ENCODE assay signal across 1 cellular context in the genomic region with DNA sequence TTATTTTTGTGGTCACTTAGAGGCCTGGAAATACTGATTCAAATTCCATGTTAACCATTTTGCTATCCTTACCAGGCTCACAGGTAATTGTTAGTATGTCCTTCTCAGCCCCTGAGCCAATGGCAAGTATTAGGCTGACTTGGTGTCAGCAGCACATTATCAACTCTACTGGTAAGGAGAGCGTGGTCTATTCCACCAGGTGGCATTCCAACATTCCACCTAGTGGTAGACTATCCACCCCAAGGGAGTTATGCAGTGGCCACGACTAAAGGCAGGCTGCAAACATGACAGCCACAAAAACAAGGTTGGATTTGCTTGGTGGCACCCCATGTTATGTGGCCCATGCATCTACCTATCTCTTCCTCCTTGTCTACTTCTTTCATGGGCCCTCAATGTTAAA.
TF ChIP-seq lines count a peak whose summit lies in the region.

No MANE protein-coding gene starts in this region.

TF ChIP-seq in HepG2, 621 proteins besides CTCF, POLR2A, EP300 and RAD21 (continued from another document and continues in another):
- TF ChIP-seq, protein P1, sequence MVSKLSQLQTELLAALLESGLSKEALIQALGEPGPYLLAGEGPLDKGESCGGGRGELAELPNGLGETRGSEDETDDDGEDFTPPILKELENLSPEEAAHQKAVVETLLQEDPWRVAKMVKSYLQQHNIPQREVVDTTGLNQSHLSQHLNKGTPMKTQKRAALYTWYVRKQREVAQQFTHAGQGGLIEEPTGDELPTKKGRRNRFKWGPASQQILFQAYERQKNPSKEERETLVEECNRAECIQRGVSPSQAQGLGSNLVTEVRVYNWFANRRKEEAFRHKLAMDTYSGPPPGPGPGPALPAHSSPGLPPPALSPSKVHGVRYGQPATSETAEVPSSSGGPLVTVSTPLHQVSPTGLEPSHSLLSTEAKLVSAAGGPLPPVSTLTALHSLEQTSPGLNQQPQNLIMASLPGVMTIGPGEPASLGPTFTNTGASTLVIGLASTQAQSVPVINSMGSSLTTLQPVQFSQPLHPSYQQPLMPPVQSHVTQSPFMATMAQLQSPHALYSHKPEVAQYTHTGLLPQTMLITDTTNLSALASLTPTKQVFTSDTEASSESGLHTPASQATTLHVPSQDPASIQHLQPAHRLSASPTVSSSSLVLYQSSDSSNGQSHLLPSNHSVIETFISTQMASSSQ (IDR thresholded peaks at IDR 0.05; ENCODE audit: low read depth) = no peak
- TF ChIP-seq, protein P1 (CRISPR knock-in tag; IDR thresholded peaks at IDR 0.05; ENCODE audit: borderline replicate concordance) = no peak
- TF ChIP-seq ZNF644 (CRISPR knock-in tag; IDR thresholded peaks at IDR 0.05; ENCODE audit: low read depth) (peak; percentile 94), ZNF556 (CRISPR knock-in tag; IDR thresholded peaks at IDR 0.05; ENCODE audit: borderline replicate concordance) (no peak), MXI1 (IDR thresholded peaks at IDR 0.05; ENCODE audit: borderline replicate concordance, low read depth, low read length) (no peak), ELF1 (CRISPR knock-in tag; IDR thresholded peaks at IDR 0.05) (peak; percentile 23; the same call in 1 of the 2 replicates), ZNF589 (CRISPR knock-in tag; conservative IDR thresholded peaks at IDR 0.05) (no peak), RXRB (CRISPR knock-in tag; IDR thresholded peaks at IDR 0.05; ENCODE audit: borderline replicate concordance) (peak; percentile 26; the same call in 1 of the 2 replicates), HMG20A (CRISPR knock-in tag; IDR thresholded peaks at IDR 0.05; ENCODE audit: borderline replicate concordance) (no peak; the same call in 1 of the 2 replicates), ZNF136 (CRISPR knock-in tag; IDR thresholded peaks at IDR 0.05; ENCODE audit: low read depth) (0 out of 2 replicates have a peak, but pooled peaks have one; percentile 45), MIER3 (CRISPR knock-in tag; IDR thresholded peaks at IDR 0.05; ENCODE audit: borderline replicate concordance) (0 out of 2 replicates have a peak, but pooled peaks have one; percentile 42), ZNF563 (CRISPR knock-in tag; IDR thresholded peaks at IDR 0.05) (no peak), REXO4 (CRISPR knock-in tag; IDR thresholded peaks at IDR 0.05; ENCODE audit: borderline replicate concordance) (no peak), TEAD3 (CRISPR knock-in tag; optimal IDR thresholded peaks at IDR 0.05; ENCODE audit: borderline replicate concordance) (peak; percentile 97), CBX5 (CRISPR knock-in tag; IDR thresholded peaks at IDR 0.05; ENCODE audit: borderline replicate concordance) (0 out of 2 replicates have a peak, but pooled peaks have one; percentile 64), SALL1 (CRISPR knock-in tag; IDR thresholded peaks at IDR 0.05) (peak; percentile 55), ZNF331 (CRISPR knock-in tag; IDR thresholded peaks at IDR 0.05) (peak; percentile 65; the same call in 1 of the 2 replicates), ZNF577 (CRISPR knock-in tag; IDR thresholded peaks at IDR 0.05; ENCODE audit: borderline replicate concordance, low read depth) (no peak), ZKSCAN8 (CRISPR knock-in tag; IDR thresholded peaks at IDR 0.05; ENCODE audit: borderline replicate concordance) (peak; percentile 69; the same call in 1 of the 2 replicates), CCDC6 (CRISPR knock-in tag; IDR thresholded peaks at IDR 0.05) (no peak), IKZF1 (IDR thresholded peaks at IDR 0.05) (no peak), ZMYM4 (CRISPR knock-in tag; IDR thresholded peaks at IDR 0.05) (peak; percentile 36; the same call in 1 of the 2 replicates), SUZ12 (IDR thresholded peaks at IDR 0.05; ENCODE audit: low read depth, low read length) (no peak), SP5 (CRISPR knock-in tag; IDR thresholded peaks at IDR 0.05; ENCODE audit: borderline replicate concordance, low read depth) (0 out of 2 replicates have a peak, but pooled peaks have one; percentile 20), KDM2A (CRISPR knock-in tag; IDR thresholded peaks at IDR 0.05; ENCODE audit: borderline replicate concordance, low read depth) (peak; percentile 50; the same call in 1 of the 2 replicates), ARHGAP35 (CRISPR knock-in tag; IDR thresholded peaks at IDR 0.05; ENCODE audit: borderline replicate concordance) (no peak), ZNF546 (CRISPR knock-in tag; conservative IDR thresholded peaks at IDR 0.05) (no peak), SMARCE1 (IDR thresholded peaks at IDR 0.05; ENCODE audit: borderline replicate concordance) (no peak), IRX3 (CRISPR knock-in tag; IDR thresholded peaks at IDR 0.05; ENCODE audit: borderline replicate concordance, low read depth) (no peak), AHR (CRISPR knock-in tag; IDR thresholded peaks at IDR 0.05) (no peak), SMYD3 (CRISPR knock-in tag; IDR thresholded peaks at IDR 0.05) (no peak), STAG1 (CRISPR knock-in tag; IDR thresholded peaks at IDR 0.05) (peak; percentile 89), FOXA3 (CRISPR knock-in tag; IDR thresholded peaks at IDR 0.05) (0 out of 2 replicates have a peak, but pooled peaks have one; percentile 38), KLF16 (CRISPR knock-in tag; IDR thresholded peaks at IDR 0.05) (peak in 1 of 2 experiments; percentile 49; a peak in 1 of 4 replicates), RFXANK (CRISPR knock-in tag; IDR thresholded peaks at IDR 0.05) (no peak), TAF1 (CRISPR knock-in tag; IDR thresholded peaks at IDR 0.05) (no peak), TOPORS (CRISPR knock-in tag; IDR thresholded peaks at IDR 0.05) (no peak), ASH2L (IDR thresholded peaks at IDR 0.05; ENCODE audit: insufficient read length, low read depth, low read length) (peak; percentile 22)
- TF ChIP-seq, protein P2, sequence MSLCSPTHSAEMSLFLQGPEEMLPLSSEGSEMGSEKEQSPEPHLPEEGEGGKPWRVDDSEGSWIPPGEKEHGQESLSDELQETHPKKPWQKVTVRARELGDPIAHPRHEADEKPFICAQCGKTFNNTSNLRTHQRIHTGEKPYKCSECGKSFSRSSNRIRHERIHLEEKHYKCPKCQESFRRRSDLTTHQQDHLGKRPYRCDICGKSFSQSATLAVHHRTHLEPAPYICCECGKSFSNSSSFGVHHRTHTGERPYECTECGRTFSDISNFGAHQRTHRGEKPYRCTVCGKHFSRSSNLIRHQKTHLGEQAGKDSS (CRISPR knock-in tag; IDR thresholded peaks at IDR 0.05; ENCODE audit: borderline replicate concordance, low read depth) = peak; percentile 66; the same call in 1 of the 2 replicates
- TF ChIP-seq, protein P3, sequence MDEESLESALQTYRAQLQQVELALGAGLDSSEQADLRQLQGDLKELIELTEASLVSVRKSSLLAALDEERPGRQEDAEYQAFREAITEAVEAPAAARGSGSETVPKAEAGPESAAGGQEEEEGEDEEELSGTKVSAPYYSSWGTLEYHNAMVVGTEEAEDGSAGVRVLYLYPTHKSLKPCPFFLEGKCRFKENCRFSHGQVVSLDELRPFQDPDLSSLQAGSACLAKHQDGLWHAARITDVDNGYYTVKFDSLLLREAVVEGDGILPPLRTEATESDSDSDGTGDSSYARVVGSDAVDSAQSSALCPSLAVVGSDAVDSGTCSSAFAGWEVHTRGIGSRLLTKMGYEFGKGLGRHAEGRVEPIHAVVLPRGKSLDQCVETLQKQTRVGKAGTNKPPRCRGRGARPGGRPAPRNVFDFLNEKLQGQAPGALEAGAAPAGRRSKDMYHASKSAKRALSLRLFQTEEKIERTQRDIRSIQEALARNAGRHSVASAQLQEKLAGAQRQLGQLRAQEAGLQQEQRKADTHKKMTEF (CRISPR knock-in tag; IDR thresholded peaks at IDR 0.05) = 0 out of 2 replicates have a peak, but pooled peaks have one; percentile 32
- TF ChIP-seq, protein P4, sequence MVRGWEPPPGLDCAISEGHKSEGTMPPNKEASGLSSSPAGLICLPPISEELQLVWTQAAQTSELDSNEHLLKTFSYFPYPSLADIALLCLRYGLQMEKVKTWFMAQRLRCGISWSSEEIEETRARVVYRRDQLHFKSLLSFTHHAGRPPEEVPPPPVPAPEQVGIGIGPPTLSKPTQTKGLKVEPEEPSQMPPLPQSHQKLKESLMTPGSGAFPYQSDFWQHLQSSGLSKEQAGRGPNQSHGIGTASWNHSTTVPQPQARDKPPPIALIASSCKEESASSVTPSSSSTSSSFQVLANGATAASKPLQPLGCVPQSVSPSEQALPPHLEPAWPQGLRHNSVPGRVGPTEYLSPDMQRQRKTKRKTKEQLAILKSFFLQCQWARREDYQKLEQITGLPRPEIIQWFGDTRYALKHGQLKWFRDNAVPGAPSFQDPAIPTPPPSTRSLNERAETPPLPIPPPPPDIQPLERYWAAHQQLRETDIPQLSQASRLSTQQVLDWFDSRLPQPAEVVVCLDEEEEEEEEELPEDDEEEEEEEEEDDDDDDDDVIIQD (CRISPR knock-in tag; IDR thresholded peaks at IDR 0.05; ENCODE audit: low read depth) = 0 out of 2 replicates have a peak, but pooled peaks have one; percentile 55
- TF ChIP-seq, protein P5, sequence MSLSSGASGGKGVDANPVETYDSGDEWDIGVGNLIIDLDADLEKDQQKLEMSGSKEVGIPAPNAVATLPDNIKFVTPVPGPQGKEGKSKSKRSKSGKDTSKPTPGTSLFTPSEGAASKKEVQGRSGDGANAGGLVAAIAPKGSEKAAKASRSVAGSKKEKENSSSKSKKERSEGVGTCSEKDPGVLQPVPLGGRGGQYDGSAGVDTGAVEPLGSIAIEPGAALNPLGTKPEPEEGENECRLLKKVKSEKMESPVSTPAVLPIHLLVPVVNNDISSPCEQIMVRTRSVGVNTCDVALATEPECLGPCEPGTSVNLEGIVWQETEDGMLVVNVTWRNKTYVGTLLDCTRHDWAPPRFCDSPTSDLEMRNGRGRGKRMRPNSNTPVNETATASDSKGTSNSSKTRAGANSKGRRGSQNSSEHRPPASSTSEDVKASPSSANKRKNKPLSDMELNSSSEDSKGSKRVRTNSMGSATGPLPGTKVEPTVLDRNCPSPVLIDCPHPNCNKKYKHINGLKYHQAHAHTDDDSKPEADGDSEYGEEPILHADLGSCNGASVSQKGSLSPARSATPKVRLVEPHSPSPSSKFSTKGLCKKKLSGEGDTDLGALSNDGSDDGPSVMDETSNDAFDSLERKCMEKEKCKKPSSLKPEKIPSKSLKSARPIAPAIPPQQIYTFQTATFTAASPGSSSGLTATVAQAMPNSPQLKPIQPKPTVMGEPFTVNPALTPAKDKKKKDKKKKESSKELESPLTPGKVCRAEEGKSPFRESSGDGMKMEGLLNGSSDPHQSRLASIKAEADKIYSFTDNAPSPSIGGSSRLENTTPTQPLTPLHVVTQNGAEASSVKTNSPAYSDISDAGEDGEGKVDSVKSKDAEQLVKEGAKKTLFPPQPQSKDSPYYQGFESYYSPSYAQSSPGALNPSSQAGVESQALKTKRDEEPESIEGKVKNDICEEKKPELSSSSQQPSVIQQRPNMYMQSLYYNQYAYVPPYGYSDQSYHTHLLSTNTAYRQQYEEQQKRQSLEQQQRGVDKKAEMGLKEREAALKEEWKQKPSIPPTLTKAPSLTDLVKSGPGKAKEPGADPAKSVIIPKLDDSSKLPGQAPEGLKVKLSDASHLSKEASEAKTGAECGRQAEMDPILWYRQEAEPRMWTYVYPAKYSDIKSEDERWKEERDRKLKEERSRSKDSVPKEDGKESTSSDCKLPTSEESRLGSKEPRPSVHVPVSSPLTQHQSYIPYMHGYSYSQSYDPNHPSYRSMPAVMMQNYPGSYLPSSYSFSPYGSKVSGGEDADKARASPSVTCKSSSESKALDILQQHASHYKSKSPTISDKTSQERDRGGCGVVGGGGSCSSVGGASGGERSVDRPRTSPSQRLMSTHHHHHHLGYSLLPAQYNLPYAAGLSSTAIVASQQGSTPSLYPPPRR (CRISPR knock-in tag; IDR thresholded peaks at IDR 0.05; ENCODE audit: borderline replicate concordance) = no peak
- TF ChIP-seq, protein P6, sequence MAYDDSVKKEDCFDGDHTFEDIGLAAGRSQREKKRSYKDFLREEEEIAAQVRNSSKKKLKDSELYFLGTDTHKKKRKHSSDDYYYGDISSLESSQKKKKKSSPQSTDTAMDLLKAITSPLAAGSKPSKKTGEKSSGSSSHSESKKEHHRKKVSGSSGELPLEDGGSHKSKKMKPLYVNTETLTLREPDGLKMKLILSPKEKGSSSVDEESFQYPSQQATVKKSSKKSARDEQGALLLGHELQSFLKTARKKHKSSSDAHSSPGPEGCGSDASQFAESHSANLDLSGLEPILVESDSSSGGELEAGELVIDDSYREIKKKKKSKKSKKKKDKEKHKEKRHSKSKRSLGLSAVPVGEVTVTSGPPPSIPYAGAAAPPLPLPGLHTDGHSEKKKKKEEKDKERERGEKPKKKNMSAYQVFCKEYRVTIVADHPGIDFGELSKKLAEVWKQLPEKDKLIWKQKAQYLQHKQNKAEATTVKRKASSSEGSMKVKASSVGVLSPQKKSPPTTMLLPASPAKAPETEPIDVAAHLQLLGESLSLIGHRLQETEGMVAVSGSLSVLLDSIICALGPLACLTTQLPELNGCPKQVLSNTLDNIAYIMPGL (CRISPR knock-in tag; IDR thresholded peaks at IDR 0.05; ENCODE audit: borderline replicate concordance in 1 of 2, low read depth in 1 of 2) = peak; percentile 49 to 65; a peak in 2 of 4 replicates
- TF ChIP-seq, protein P7, sequence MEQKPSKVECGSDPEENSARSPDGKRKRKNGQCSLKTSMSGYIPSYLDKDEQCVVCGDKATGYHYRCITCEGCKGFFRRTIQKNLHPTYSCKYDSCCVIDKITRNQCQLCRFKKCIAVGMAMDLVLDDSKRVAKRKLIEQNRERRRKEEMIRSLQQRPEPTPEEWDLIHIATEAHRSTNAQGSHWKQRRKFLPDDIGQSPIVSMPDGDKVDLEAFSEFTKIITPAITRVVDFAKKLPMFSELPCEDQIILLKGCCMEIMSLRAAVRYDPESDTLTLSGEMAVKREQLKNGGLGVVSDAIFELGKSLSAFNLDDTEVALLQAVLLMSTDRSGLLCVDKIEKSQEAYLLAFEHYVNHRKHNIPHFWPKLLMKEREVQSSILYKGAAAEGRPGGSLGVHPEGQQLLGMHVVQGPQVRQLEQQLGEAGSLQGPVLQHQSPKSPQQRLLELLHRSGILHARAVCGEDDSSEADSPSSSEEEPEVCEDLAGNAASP (CRISPR knock-in tag; IDR thresholded peaks at IDR 0.05; ENCODE audit: borderline replicate concordance) = 0 out of 2 replicates have a peak, but pooled peaks have one; percentile 37
